ENCODE assay signal across 16 cellular contexts in the genomic region with DNA sequence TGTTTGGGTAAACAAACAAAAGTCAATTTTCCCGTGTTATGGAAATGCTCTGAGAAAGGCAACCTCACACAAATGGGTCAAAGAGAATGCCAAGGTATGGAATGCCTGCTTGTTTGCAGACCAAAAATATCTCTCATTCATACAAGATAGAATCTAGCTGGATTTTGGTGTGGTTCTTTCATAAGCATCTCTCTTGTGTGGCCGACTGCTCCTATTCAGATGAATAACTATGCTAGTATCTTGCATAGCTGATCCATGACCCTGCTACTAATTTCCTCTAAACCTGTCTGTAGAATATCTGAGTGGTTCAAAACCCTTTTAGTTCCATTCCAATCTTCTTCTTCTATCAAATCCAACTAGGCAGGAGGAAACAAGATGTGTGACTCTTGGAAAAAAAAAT. TPM values are rescaled to one million over a fixed set of nuclear protein-coding genes. Genes with fewer than 3 reads are reported as not detected.
DNase-seq lines count a peak whose midpoint lies in the region; ATAC-seq, FAIRE-seq and TF ChIP-seq lines count a peak whose summit lies in the region.
"Had no signal": no experiment of that assay in that cellular context is flagged by ENCODE, and none has a peak within 500 bp of the region (broad histone marks: within the 10 kb centered on the region; RNA-seq: fewer than 3 reads in every experiment).

No MANE protein-coding gene starts in this region.

- no peak overlapping the region for H3K4me3 ChIP-seq in IMR-90 (ENCODE audit: insufficient read depth, low read depth, low read length)
- H3K4me3 ChIP-seq in endothelial cell of umbilical vein (replicated peaks in 1 of 3; ENCODE audit: insufficient read depth in 1 of 3, low read depth in 1 of 3, low read length in 3 of 3): no peak overlapping the region
- H3K4me3 ChIP-seq in neural progenitor cell: no peak overlapping the region
- H3K4me3 ChIP-seq in colonic mucosa: no peak overlapping the region

- H3K4me1 Mint-ChIP-seq in neural progenitor cell: peaks cover 5% of the 10 kb centered on the region
- H3K4me1 Mint-ChIP-seq in activated T-cell treated with anti-CD3 and anti-CD28 coated beads, Interleukin-2, amount 50 U/mL, for 72 hours (ENCODE audit: low read depth): no peaks in the 10 kb centered on the region

- no peak for TF ChIP-seq RAD21 in IMR-90 (IDR thresholded peaks at IDR 0.05; ENCODE audit: low read length)

- peak overlapping the region; percentile 80 for H3K4me2 ChIP-seq in IMR-90 (ENCODE audit: low read depth, low read length)
- no peak overlapping the region for H3K4me2 ChIP-seq in endothelial cell of umbilical vein (ENCODE audit: insufficient read depth, low read length)
- H3K4me2 ChIP-seq in neural progenitor cell: no peak overlapping the region

- no peaks in the 10 kb centered on the region for H3K79me2 ChIP-seq in endothelial cell of umbilical vein (ENCODE audit: control insufficient read depth, insufficient read depth, low read length)
- H3K79me2 ChIP-seq in neural progenitor cell (ENCODE audit: low read depth): no peaks in the 10 kb centered on the region

- H2BK20ac ChIP-seq in IMR-90 (ENCODE audit: low read depth, low read length): peak overlapping the region; percentile 84

- peaks cover 52% of the 10 kb centered on the region for H3F3A ChIP-seq in neural progenitor cell (ENCODE audit: low read depth)

- POLR2A ChIA-PET in IMR-90 (lab: Charles Lee; ENCODE audit: unreplicated experiment): interaction anchor here (0.6 kb wide), 1 partner anchor 72 kb away, joined by 3 read pairs; no protein-coding TSS in a partner anchor
- POLR2A ChIA-PET in endothelial cell of umbilical vein (lab: Charles Lee): no interaction called here

- peak overlapping the region; percentile 94 for H3K4ac ChIP-seq in IMR-90 (ENCODE audit: low read depth, low read length)

- H3K9me3 ChIP-seq in IMR-90 (ENCODE audit: control insufficient read depth, insufficient read depth, low read length) (no peaks in the 10 kb centered on the region), endothelial cell of umbilical vein (replicated peaks; ENCODE audit: control insufficient read depth, insufficient read depth, low read length) (no peaks in the 10 kb centered on the region), neural progenitor cell (ENCODE audit: low read depth) (no peaks in the 10 kb centered on the region), colonic mucosa (no peaks in the 10 kb centered on the region)

- H3K56ac ChIP-seq in IMR-90 (ENCODE audit: extremely low read depth, insufficient read depth, low read length): peak overlapping the region; percentile 58; the same call in 1 of the 2 replicates

- H3K36me3 Mint-ChIP-seq in neural progenitor cell: peaks cover 3% of the 10 kb centered on the region
- H3K36me3 Mint-ChIP-seq in activated T-cell treated with anti-CD3 and anti-CD28 coated beads, Interleukin-2, amount 50 U/mL, for 72 hours (ENCODE audit: insufficient read depth in 2 of 2): no peaks in the 10 kb centered on the region
- H3K36me3 Mint-ChIP-seq: activated CD4-positive, alpha-beta memory T cell treated with anti-CD3 and anti-CD28 coated beads for 36 hours; natural killer cell treated with Interleukin-12 subunit alpha and Interleukin-12 subunit beta and Interleukin-15 and Interleukin-18, amount 100 ng/mL, for 72 hours had no signal

- H2BK120ac ChIP-seq in IMR-90 (ENCODE audit: low read depth, low read length): peak overlapping the region; percentile 93

- H3K36me3 ChIP-seq in IMR-90 (ENCODE audit: control insufficient read depth, insufficient read depth, low read length): no peaks in the 10 kb centered on the region
- no peaks in the 10 kb centered on the region for H3K36me3 ChIP-seq in endothelial cell of umbilical vein (ENCODE audit: control insufficient read depth in 2 of 2, extremely low read depth in 1 of 2, insufficient read depth in 2 of 2, low read length in 2 of 2)
- H3K36me3 ChIP-seq in neural progenitor cell: no peaks in the 10 kb centered on the region
- H3K36me3 ChIP-seq in colonic mucosa: no peaks in the 10 kb centered on the region

- peaks cover 6% of the 10 kb centered on the region for H3K9me3 Mint-ChIP-seq in neural progenitor cell
- peaks cover 0 to 7% of the 10 kb centered on the region in 2 donors for H3K9me3 Mint-ChIP-seq in activated T-cell treated with anti-CD3 and anti-CD28 coated beads, Interleukin-2, amount 50 U/mL, for 72 hours
- H3K9me3 Mint-ChIP-seq: activated CD4-positive, alpha-beta memory T cell treated with anti-CD3 and anti-CD28 coated beads for 36 hours; activated T-helper 2 cell treated with anti-CD3 and anti-CD28 coated beads, Interferon-gamma antibody, Interleukin-2, Interleukin-4, amounts not matched to agents 10 μg/mL and 5 μg/mL and 100 μg/mL, durations not matched to agents 14 hours and 24 hours and 36 hours; natural killer cell treated with Interleukin-12 subunit alpha and Interleukin-12 subunit beta and Interleukin-15 and Interleukin-18, amount 100 ng/mL, for 72 hours had no signal

- no CpG with 5 or more reads among the region's 2 CpGs for WGBS in IMR-90 (ENCODE audit: extremely low coverage in 2 of 2, insufficient read length in 1 of 2), 2 experiments

- intact Hi-C loops in IMR-90 (cut with micrococcal nuclease) (no loop called here), endothelial cell of umbilical vein (cut with micrococcal nuclease) (no loop called here), posterior cingulate gyrus (cut with DNase I) (no loop called here), colonic mucosa (cut with DNase I) (no loop called here)

- H3K23ac ChIP-seq in IMR-90 (ENCODE audit: low read depth, low read length): peak overlapping the region; percentile 75; the same call in 1 of the 2 replicates

- peak overlapping the region; percentile 82 for H2BK15ac ChIP-seq in IMR-90 (ENCODE audit: low read depth, low read length)

- peak overlapping the region; percentile 74 to 85; a peak in 3 of 4 replicates for H4K8ac ChIP-seq in IMR-90 (ENCODE audit: low read depth in 2 of 2, low read length in 2 of 2)

- no peak overlapping the region for H3K27ac Mint-ChIP-seq in neural progenitor cell
- H3K27ac Mint-ChIP-seq in activated T-cell treated with anti-CD3 and anti-CD28 coated beads, Interleukin-2, amount 50 U/mL, for 72 hours: no peak overlapping the region
- H3K27ac Mint-ChIP-seq: activated CD4-positive, alpha-beta memory T cell treated with anti-CD3 and anti-CD28 coated beads for 36 hours; activated T-helper 2 cell treated with anti-CD3 and anti-CD28 coated beads, Interferon-gamma antibody, Interleukin-2, Interleukin-4, amounts not matched to agents 10 μg/mL and 5 μg/mL and 100 μg/mL, durations not matched to agents 14 hours and 24 hours and 36 hours; brain; natural killer cell treated with Interleukin-12 subunit alpha and Interleukin-12 subunit beta and Interleukin-15 and Interleukin-18, amount 100 ng/mL, for 72 hours had no signal

- no peak for FAIRE-seq in endothelial cell of umbilical vein (lab: Jason Lieb, UNC)

- H2AFZ ChIP-seq in IMR-90 (replicated peaks; ENCODE audit: low read length, poor library complexity): no peak overlapping the region
- H2AFZ ChIP-seq in endothelial cell of umbilical vein (ENCODE audit: low read depth, low read length): no peak overlapping the region
- peak overlapping the region; percentile 48 for H2AFZ ChIP-seq in neural progenitor cell (replicated peaks)

- TF ChIP-seq POLR2A in IMR-90 (IDR thresholded peaks at IDR 0.05; ENCODE audit: low read depth, low read length) (no peak), endothelial cell of umbilical vein (IDR thresholded peaks at IDR 0.05; ENCODE audit: low read depth, low read length) (no peak)

- H3K27ac ChIP-seq in IMR-90 (ENCODE audit: insufficient read depth, low read length) (peak overlapping the region; percentile 91), endothelial cell of umbilical vein (ENCODE audit: insufficient read depth, low read depth, low read length) (peak overlapping the region; percentile 77), neural progenitor cell (peak overlapping the region; percentile 72), colonic mucosa (no peak overlapping the region)

- H2AK5ac ChIP-seq in IMR-90 (ENCODE audit: low read depth, low read length): peak overlapping the region; percentile 89; the same call in 1 of the 2 replicates

- peak overlapping the region; percentile 84 for H3K18ac ChIP-seq in IMR-90 (ENCODE audit: low read depth, low read length)

- peak overlapping the region; percentile 49; the same call in 1 of the 2 replicates for H3K9ac ChIP-seq in IMR-90 (ENCODE audit: low read depth, low read length)
- H3K9ac ChIP-seq in endothelial cell of umbilical vein (replicated peaks; ENCODE audit: extremely low read depth, insufficient read depth, low read length): no peak overlapping the region
- H3K9ac ChIP-seq in neural progenitor cell: no peak overlapping the region
- peak overlapping the region in 1 of 2 donors; percentile 16 for H3K9ac ChIP-seq in colonic mucosa (ENCODE audit: low read depth in 2 of 2, low read length in 2 of 2)

- DNase-seq in A172 (ENCODE audit: low spot score) (peak; percentile 16), IMR-90 (peak; percentile 33), endothelial cell of umbilical vein (ENCODE audit: low read depth, low spot score) (no peak), neural progenitor cell (ENCODE audit: low spot score) (no peak), posterior cingulate gyrus (no peak), colonic mucosa (no peak)
- DNase-seq in activated effector memory CD4-positive, alpha-beta T cell treated with anti-CD3 and anti-CD28 coated beads, Interleukin-2, amount 50 U/mL, for 16 hours: no peak
- no peak for DNase-seq in activated T-cell treated with anti-CD3 and anti-CD28 coated beads, Interleukin-2, amount 50 U/mL, for 72 hours
- DNase-seq: activated CD4-positive, alpha-beta memory T cell treated with anti-CD3 and anti-CD28 coated beads for 36 hours; effector CD4-positive, alpha-beta T cell; NCI-H2107; SIG-M5; stimulated activated CD4-positive, alpha-beta T cell treated with anti-CD3 and anti-CD28 coated beads, Interleukin-4, amount 100 ng/mL, for 4 hours had no signal

- CTCF ChIA-PET in IMR-90 (lab: Yijun Ruan, JAX) (interaction anchor here (1.1 to 1.4 kb wide), 2 partner anchors 10 to 182 kb away, joined by 4 to 5 read pairs; no protein-coding TSS in a partner anchor), endothelial cell of umbilical vein (lab: Charles Lee) (interaction anchor here (1.4 to 1.8 kb wide), 4 partner anchors 10 to 199 kb away, joined by 3 to 6 read pairs (median 4); no protein-coding TSS in a partner anchor)

- H3K14ac ChIP-seq in IMR-90 (replicated peaks; ENCODE audit: low read depth, low read length): peak overlapping the region; percentile 31; the same call in 1 of the 2 replicates

- no peaks in the 10 kb centered on the region for H3K79me1 ChIP-seq in IMR-90 (ENCODE audit: low read depth in 1 of 2, low read length in 2 of 2)

- BruUV-seq in IMR-90 (replicated peaks; lab: Mats Ljungman, UMichigan): no TSS peak
- BruUV-seq in endothelial cell of umbilical vein (replicated peaks; lab: Mats Ljungman, UMichigan): no TSS peak

- peaks cover 24% of the 10 kb centered on the region for H3K4me1 ChIP-seq in IMR-90 (ENCODE audit: control insufficient read depth, insufficient read depth, low read length)
- H3K4me1 ChIP-seq in endothelial cell of umbilical vein (ENCODE audit: control insufficient read depth, extremely low read depth, insufficient read depth, low read length): peaks cover 36% of the 10 kb centered on the region
- H3K4me1 ChIP-seq in neural progenitor cell: peaks cover 52% of the 10 kb centered on the region
- H3K4me1 ChIP-seq in colonic mucosa: no peaks in the 10 kb centered on the region

- peak; percentile 18 for ATAC-seq in IMR-90 (ENCODE audit: low read depth)
- ATAC-seq in activated T-cell treated with anti-CD3 and anti-CD28 coated beads, Interleukin-2, amount 50 U/mL, for 72 hours (replicated peaks in 1 of 2): no peak
- ATAC-seq: natural killer cell treated with Interleukin-12 subunit alpha and Interleukin-12 subunit beta and Interleukin-15 and Interleukin-18, amount 100 ng/mL, for 72 hours had no signal

- H4K91ac ChIP-seq in IMR-90 (ENCODE audit: insufficient read depth, low read depth, low read length): peak overlapping the region; percentile 89

- TF ChIP-seq CTCF in IMR-90 (conservative IDR thresholded peaks at IDR 0.05; ENCODE audit: low read depth, low read length): no peak
- no peak for TF ChIP-seq CTCF in endothelial cell of umbilical vein (IDR thresholded peaks at IDR 0.05; ENCODE audit: extremely low read depth in 1 of 2, insufficient read depth in 1 of 2, low read depth in 1 of 2, low read length in 2 of 2)
- TF ChIP-seq CTCF in neural progenitor cell (IDR thresholded peaks at IDR 0.05): no peak
- TF ChIP-seq CTCF in colonic mucosa (IDR thresholded peaks at IDR 0.05): no peak

- H3K27me3 ChIP-seq in IMR-90 (ENCODE audit: control insufficient read depth, insufficient read depth, low read length) (no peaks in the 10 kb centered on the region), endothelial cell of umbilical vein (ENCODE audit: control insufficient read depth in 2 of 2, insufficient read depth in 2 of 2, low read length in 2 of 2) (no peaks in the 10 kb centered on the region), neural progenitor cell (no peaks in the 10 kb centered on the region), colonic mucosa (no peaks in the 10 kb centered on the region)

- H2AK9ac ChIP-seq in IMR-90 (replicated peaks; ENCODE audit: low read depth, low read length, poor library complexity): no peak overlapping the region

- peaks cover 16% of the 10 kb centered on the region for H3K9me1 ChIP-seq in IMR-90 (ENCODE audit: insufficient read depth, low read length)
- no peaks in the 10 kb centered on the region for H3K9me1 ChIP-seq in endothelial cell of umbilical vein (replicated peaks; ENCODE audit: control insufficient read depth, extremely low read depth, insufficient read depth, low read length)

- no peak overlapping the region for H3K4me3 Mint-ChIP-seq in neural progenitor cell
- no peak overlapping the region for H3K4me3 Mint-ChIP-seq in activated T-cell treated with anti-CD3 and anti-CD28 coated beads, Interleukin-2, amount 50 U/mL, for 72 hours
- H3K4me3 Mint-ChIP-seq: activated CD4-positive, alpha-beta memory T cell treated with anti-CD3 and anti-CD28 coated beads for 36 hours; brain; natural killer cell treated with Interleukin-12 subunit alpha and Interleukin-12 subunit beta and Interleukin-15 and Interleukin-18, amount 100 ng/mL, for 72 hours had no signal

- H4K20me1 ChIP-seq in IMR-90 (ENCODE audit: insufficient read depth, low read length) (no peaks in the 10 kb centered on the region), endothelial cell of umbilical vein (replicated peaks; ENCODE audit: control insufficient read depth, extremely low read depth, insufficient read depth, low read length) (no peaks in the 10 kb centered on the region), neural progenitor cell (ENCODE audit: low read depth) (no peaks in the 10 kb centered on the region)

- in situ Hi-C loops in IMR-90 (cut with MboI; ENCODE audit: low sequenced_read_pairs): no loop called here

- peak overlapping the region; percentile 67 for H2BK5ac ChIP-seq in IMR-90 (ENCODE audit: low read depth, low read length, poor library complexity, severe bottlenecking)

- H3K27me3 Mint-ChIP-seq in neural progenitor cell (ENCODE audit: insufficient read depth, low read depth): peaks cover 4% of the 10 kb centered on the region
- no peaks in the 10 kb centered on the region for H3K27me3 Mint-ChIP-seq in activated T-cell treated with anti-CD3 and anti-CD28 coated beads, Interleukin-2, amount 50 U/mL, for 72 hours (ENCODE audit: low read depth)
- H3K27me3 Mint-ChIP-seq: activated CD4-positive, alpha-beta memory T cell treated with anti-CD3 and anti-CD28 coated beads for 36 hours; natural killer cell treated with Interleukin-12 subunit alpha and Interleukin-12 subunit beta and Interleukin-15 and Interleukin-18, amount 100 ng/mL, for 72 hours had no signal

- dilution Hi-C loops in IMR-90 (cut with HindIII; ENCODE audit: low sequenced_read_pairs, unreplicated experiment): no loop called here
- dilution Hi-C loops in endothelial cell of umbilical vein (cut with MboI; ENCODE audit: extremely low pct_ligation_motif_present, low sequenced_read_pairs): no loop called here

- peak overlapping the region; percentile 88; the same call in 1 of the 2 replicates for H4K5ac ChIP-seq in IMR-90 (ENCODE audit: low read depth, low read length)

RNA-seq across cellular contexts. Expression of a gene that starts 28.2 kb away (rescaled TPM):
- total RNA-seq in A172 (2014; rRNA removed; shearing (Covaris generic)): 9.3 and 14.2 TPM in 2 replicates
- total RNA-seq in IMR-90 (2012; rRNA removed) (under 0.01 and 0.18 TPM in 2 replicates), endothelial cell of umbilical vein (75.5 and 82.5 TPM in 2 replicates), neural progenitor cell (ENCODE audit: low replicate concordance) (13.5 and 15.7 TPM in 2 replicates), colonic mucosa (10 to 100 TPM; 28.0 to 77.4 TPM)
- polyA plus RNA-seq in IMR-90 (2012; rRNA removed) (0.29 TPM in 1 of 2 replicates, not detected in the other), endothelial cell of umbilical vein (69.8 and 105 TPM in 2 replicates)
- polyA plus RNA-seq in IMR-90 (2012; cell fraction: cytosol; rRNA removed): 0.03 TPM in 1 of 2 replicates, not detected in the other
- polyA plus RNA-seq in IMR-90 (2012; cell fraction: nucleus; rRNA removed; ENCODE audit: low replicate concordance): 0.25 TPM in 1 of 2 replicates, not detected in the other
- 65.4 and 67.5 TPM in 2 replicates for polyA plus RNA-seq in endothelial cell of umbilical vein (2011; cell fraction: cytosol; rRNA removed)
- 108 and 127 TPM in 2 replicates for polyA plus RNA-seq in endothelial cell of umbilical vein (2011; cell fraction: nucleus; rRNA removed)
- 19.4 and 34.9 TPM in 2 replicates for polyA plus RNA-seq in endothelial cell of umbilical vein (2012)
- 191 and 202 TPM in 2 replicates for polyA minus RNA-seq in endothelial cell of umbilical vein
- 6.6 TPM for polyA minus RNA-seq in endothelial cell of umbilical vein (2011; cell fraction: cytosol; rRNA and poly(A)+ RNA removed)
- 313 and 457 TPM in 2 replicates for polyA minus RNA-seq in endothelial cell of umbilical vein (2011; cell fraction: nucleus; rRNA and poly(A)+ RNA removed)
- under 1 TPM in 1 of 2 donors, not detected in 1; 0.26 TPM for total RNA-seq in activated T-cell treated with anti-CD3 and anti-CD28 coated beads, Interleukin-2, amount 50 U/mL, for 72 hours
- total RNA-seq: activated CD4-positive, alpha-beta memory T cell treated with anti-CD3 and anti-CD28 coated beads for 36 hours; activated T-helper 2 cell treated with anti-CD3 and anti-CD28 coated beads, Interferon-gamma antibody, Interleukin-2, Interleukin-4, amounts not matched to agents 10 μg/mL and 5 μg/mL and 100 μg/mL, durations not matched to agents 14 hours and 24 hours and 36 hours; natural killer cell treated with Interleukin-12 subunit alpha and Interleukin-12 subunit beta and Interleukin-15 and Interleukin-18, amount 100 ng/mL, for 72 hours had no signal

Comparison
In these comparisons a context has a peak if more than half of its experiments do, and no peak if none do; other contexts are left out.
1. DNase-seq: peak in A172 (single experiment) and IMR-90 (single experiment); none in endothelial cell of umbilical vein (single experiment), neural progenitor cell (single experiment), posterior cingulate gyrus (0 of 10), activated effector memory CD4-positive, alpha-beta T cell treated with anti-CD3 and anti-CD28 coated beads, Interleukin-2, amount 50 U/mL, for 16 hours (single experiment), activated T-cell treated with anti-CD3 and anti-CD28 coated beads, Interleukin-2, amount 50 U/mL, for 72 hours (0 of 2) and colonic mucosa (single experiment).